Comparison of ENCODE assay signal across 8 cellular contexts in the genomic region with DNA sequence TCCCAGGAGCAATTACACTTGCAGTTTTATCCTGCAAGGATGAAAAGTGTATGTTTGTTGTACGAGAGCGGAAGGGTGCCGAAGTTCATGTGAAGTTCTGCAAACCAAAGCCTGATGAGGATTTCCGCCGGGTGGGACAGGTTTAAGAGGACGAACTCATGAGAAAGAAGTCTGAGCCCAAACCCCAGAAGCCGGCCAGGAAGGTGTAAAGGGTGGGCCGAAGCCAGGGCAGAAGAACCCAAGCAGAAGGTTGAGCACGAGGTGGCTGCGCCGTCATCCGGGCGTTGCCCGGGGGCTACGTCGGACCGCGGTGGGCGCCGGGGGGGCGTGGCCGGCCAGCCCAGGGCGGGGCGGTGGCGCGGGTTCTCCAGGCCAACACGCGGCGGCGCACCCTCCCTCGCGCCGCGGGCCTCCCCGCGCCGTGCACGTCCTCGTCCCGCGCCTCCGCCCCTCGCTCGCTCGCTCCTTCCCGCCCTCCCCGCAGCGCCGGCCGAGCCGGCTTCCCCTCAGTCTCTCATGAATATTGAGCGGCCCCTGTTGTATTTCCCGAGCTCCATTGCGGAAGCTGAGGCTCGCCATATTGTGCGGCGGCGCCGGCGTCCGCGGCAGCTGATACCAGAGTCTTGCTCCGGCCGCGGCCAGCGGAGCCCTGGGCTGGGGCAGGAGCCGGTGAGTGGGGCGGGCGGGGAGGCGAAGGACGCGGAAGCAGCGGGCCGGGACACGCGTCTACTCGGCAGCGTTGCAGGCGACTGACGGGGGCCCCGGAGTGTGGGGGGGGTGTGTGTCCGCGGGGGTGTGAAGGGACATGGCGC. TPM values are rescaled to one million over a fixed set of nuclear protein-coding genes. Genes with fewer than 3 reads are reported as not detected.
A peak's percentile ranks its signal among the peaks of the same experiment; 100 is the strongest.
DNase-seq lines count a peak whose midpoint lies in the region; ATAC-seq, FAIRE-seq and TF ChIP-seq lines count a peak whose summit lies in the region.

Gene RNF2 (plus strand): TSS at position 578 of the 812 bp plus-strand sequence. CDS start 41,996 bp downstream, outside the sequence.

- no peak for TF ChIP-seq CTCF in astrocyte (IDR thresholded peaks at IDR 0.05; ENCODE audit: insufficient read depth, low read depth, low read length)
- peak; percentile 4 for TF ChIP-seq CTCF in hepatocyte (IDR thresholded peaks at IDR 0.05; ENCODE audit: poor library complexity)

- peak within 1 kb of the TSS; percentile 96 for H3K4me3 Mint-ChIP-seq in astrocyte (ENCODE audit: unreplicated experiment)

- peak; percentile 92 for ATAC-seq in HG02759 (IDR thresholded peaks at IDR 0.05; ENCODE audit: unreplicated experiment)

- H2AFZ ChIP-seq in astrocyte (ENCODE audit: low read depth, low read length): peak within 1 kb of the TSS; percentile 90
- H2AFZ ChIP-seq in hepatocyte: peak within 1 kb of the TSS; percentile 97

- no peak for TF ChIP-seq POLR2A in GM12891 (IDR thresholded peaks at IDR 0.05; ENCODE audit: low read depth, low read length)

- no peaks in the 10 kb centered on the region for H3K27me3 Mint-ChIP-seq in astrocyte (ENCODE audit: low read depth, unreplicated experiment)

- H3K4me2 ChIP-seq in astrocyte (ENCODE audit: low read length): peak within 1 kb of the TSS; percentile 90
- peak within 1 kb of the TSS; percentile 92 for H3K4me2 ChIP-seq in hepatocyte

- H4K20me1 ChIP-seq in astrocyte (ENCODE audit: insufficient read depth, low read length): peaks cover 43% of the 10 kb centered on the region
- H4K20me1 ChIP-seq in hepatocyte (ENCODE audit: insufficient read depth, poor library complexity, severe bottlenecking): peaks cover 39% of the 10 kb centered on the region

- H3K4me1 ChIP-seq in astrocyte (ENCODE audit: insufficient read depth, low read length) (peaks cover 6% of the 10 kb centered on the region), hepatocyte (ENCODE audit: insufficient read depth) (peaks cover 12% of the 10 kb centered on the region)

- H3K27me3 ChIP-seq in astrocyte (ENCODE audit: insufficient read depth, low read length): no peaks in the 10 kb centered on the region
- no peaks in the 10 kb centered on the region for H3K27me3 ChIP-seq in hepatocyte

- H3K27ac Mint-ChIP-seq in astrocyte (ENCODE audit: unreplicated experiment): peak within 1 kb of the TSS; percentile 79

- H3K9ac ChIP-seq in astrocyte (ENCODE audit: low read length): peak within 1 kb of the TSS; percentile 90

- FAIRE-seq in GM12891 (lab: Jason Lieb, UNC) (peak; percentile 90), astrocyte (lab: Jason Lieb, UNC) (no peak)

- peaks cover 4% of the 10 kb centered on the region for H3K9me3 Mint-ChIP-seq in astrocyte (ENCODE audit: unreplicated experiment)

- 5% methylated on average over 34 of the region's 84 CpGs for WGBS in hepatocyte (ENCODE audit: low lambda C conversion rate, missing lambda C conversion rate)

- H3K4me3 ChIP-seq in astrocyte (ENCODE audit: insufficient read depth, low read depth, low read length) (peak within 1 kb of the TSS; percentile 85), hepatocyte (peak within 1 kb of the TSS; percentile 97)

- peak within 1 kb of the TSS; percentile 49 for H3K27ac ChIP-seq in astrocyte (ENCODE audit: low read depth, low read length)
- peak within 1 kb of the TSS; percentile 99 for H3K27ac ChIP-seq in hepatocyte

- H3K79me2 ChIP-seq in astrocyte (ENCODE audit: insufficient read depth, low read length) (peaks cover 38% of the 10 kb centered on the region), hepatocyte (peaks cover 39% of the 10 kb centered on the region)

- H3K4me1 Mint-ChIP-seq in astrocyte (ENCODE audit: low read depth, unreplicated experiment): peaks cover 18% of the 10 kb centered on the region

- H3K9me2 ChIP-seq in hepatocyte (replicated peaks; ENCODE audit: insufficient read depth): no peaks in the 10 kb centered on the region

- DNase-seq in GM12891 (ENCODE audit: insufficient read length, low spot score): peak; percentile 82
- peak; percentile 56 for DNase-seq in NCI-H128 (lab: John Stamatoyannopoulos, UW; ENCODE audit: unreplicated experiment)
- peak; percentile 76 for DNase-seq in T-helper 22 cell (ENCODE audit: low read depth)
- peak; percentile 64 for DNase-seq in astrocyte (ENCODE audit: low read depth)
- peak; percentile 94 for DNase-seq in hepatocyte (ENCODE audit: low spot score)
- DNase-seq in retina: peak; percentile 86
- DNase-seq in OCI-M2 (lab: John Stamatoyannopoulos, UW; ENCODE audit: unreplicated experiment): no peak

- H3K9me3 ChIP-seq in astrocyte (ENCODE audit: insufficient read depth, low read depth, low read length) (no peaks in the 10 kb centered on the region), hepatocyte (ENCODE audit: low read depth) (no peaks in the 10 kb centered on the region)

- peaks cover 1% of the 10 kb centered on the region for H3K36me3 Mint-ChIP-seq in astrocyte (ENCODE audit: low read depth, unreplicated experiment)

- no peaks in the 10 kb centered on the region for H3K36me3 ChIP-seq in astrocyte (ENCODE audit: insufficient read depth, low read length)
- H3K36me3 ChIP-seq in hepatocyte (replicated peaks; ENCODE audit: insufficient read depth, low read depth): no peaks in the 10 kb centered on the region

TF ChIP-seq in GM12891, 5 proteins besides CTCF, POLR2A, EP300 and RAD21:
- TF ChIP-seq POU2F2 (IDR thresholded peaks at IDR 0.05; ENCODE audit: low read depth, low read length) (peak; percentile 13; the same call in 1 of the 2 replicates), TAF1 (IDR thresholded peaks at IDR 0.05; ENCODE audit: low read depth, low read length) (no peak), POLR2AphosphoS5 (IDR thresholded peaks at IDR 0.05; ENCODE audit: low read depth, low read length) (no peak)
TF ChIP-seq in GM12891: peak in this region for 1.

RNA-seq across cellular contexts. Expression of gene RNF2, which starts in this region (rescaled TPM):
- polyA plus RNA-seq in GM12891 (2012; ENCODE audit: low read depth, missing spikeins): 10.5 TPM
- total RNA-seq in astrocyte (32.3 and 34.2 TPM in 2 replicates), hepatocyte (24.6 and 27.0 TPM in 2 replicates)
- 15.7 and 20.3 TPM in 2 replicates for polyA plus RNA-seq in hepatocyte
